1 cellular context compared by ENCODE assay signal in genomic region chrX:71638409-71638808, GRCh38.
TF ChIP-seq lines count a peak whose summit lies in the region.

No MANE protein-coding gene starts in this region.

TF ChIP-seq in endothelial cell of umbilical vein, 7 proteins besides CTCF, POLR2A, EP300 and RAD21:
- TF ChIP-seq, protein P1, sequence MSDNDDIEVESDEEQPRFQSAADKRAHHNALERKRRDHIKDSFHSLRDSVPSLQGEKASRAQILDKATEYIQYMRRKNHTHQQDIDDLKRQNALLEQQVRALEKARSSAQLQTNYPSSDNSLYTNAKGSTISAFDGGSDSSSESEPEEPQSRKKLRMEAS (IDR thresholded peaks at IDR 0.05; ENCODE audit: insufficient read depth, insufficient read length) = no peak
- TF ChIP-seq JUN (IDR thresholded peaks at IDR 0.05; ENCODE audit: borderline replicate concordance, insufficient read depth, insufficient read length, low read depth) (no peak), FOS (IDR thresholded peaks at IDR 0.05; ENCODE audit: borderline replicate concordance, insufficient read depth, low read length) (no peak), POLR2AphosphoS5 (IDR thresholded peaks at IDR 0.05; ENCODE audit: insufficient read depth, low read depth, low read length) (no peak), EZH2 (IDR thresholded peaks at IDR 0.05; ENCODE audit: borderline replicate concordance, low read depth, low read length, severe bottlenecking) (no peak), MYC (IDR thresholded peaks at IDR 0.05; ENCODE audit: low read depth, low read length) (no peak), GATA2 (IDR thresholded peaks at IDR 0.05; ENCODE audit: insufficient read depth, insufficient read length, low read depth, low read length) (no peak)
